ENCODE assay signal across 24 cellular contexts in genomic region chr12:48686615-48687334, GRCh38.
"Had no signal": no experiment of that assay in that cellular context is flagged by ENCODE, and none has a peak within 500 bp of the region (broad histone marks: within the 10 kb centered on the region; RNA-seq: fewer than 3 reads in every experiment).

No MANE protein-coding gene starts in this region.

- H3K27ac ChIP-seq: right atrium auricular region, spleen, thoracic aorta, upper lobe of right lung had no signal

- H3K4me3 ChIP-seq: right atrium auricular region, spleen, thoracic aorta, upper lobe of right lung had no signal

- H3K9me3 Mint-ChIP-seq: activated naive CD4-positive, alpha-beta T cell treated with anti-CD3 and anti-CD28 coated beads, Interleukin-2, amount 10 ng/mL, durations not matched to agents 7 days and 5 days; activated naive CD8-positive, alpha-beta T cell treated with anti-CD3 and anti-CD28 coated beads, Interleukin-2, amount 10 ng/mL, durations not matched to agents 7 days and 5 days; activated T-cell treated with anti-CD3 and anti-CD28 coated beads, Interleukin-2, amount 50 U/mL, for 72 hours; effector memory CD8-positive, alpha-beta T cell; mesothelial cell of epicardium; naive B cell had no signal

- H3K36me3 Mint-ChIP-seq: naive B cell had no signal

- FAIRE-seq: endothelial cell of umbilical vein, keratinocyte had no signal

- H3K27me3 Mint-ChIP-seq: activated naive CD8-positive, alpha-beta T cell treated with anti-CD3 and anti-CD28 coated beads, Interleukin-2, amount 10 ng/mL, durations not matched to agents 7 days and 5 days; effector memory CD8-positive, alpha-beta T cell; naive B cell had no signal

- H3K4me3 Mint-ChIP-seq: activated naive CD4-positive, alpha-beta T cell treated with anti-CD3 and anti-CD28 coated beads, Interleukin-2, amount 10 ng/mL, durations not matched to agents 7 days and 5 days; activated naive CD8-positive, alpha-beta T cell treated with anti-CD3 and anti-CD28 coated beads, Interleukin-2, amount 10 ng/mL, durations not matched to agents 7 days and 5 days; effector memory CD8-positive, alpha-beta T cell; mesothelial cell of epicardium had no signal

- H3K27me3 ChIP-seq: right atrium auricular region, spleen, upper lobe of right lung had no signal

- DNase-seq: activated CD4-positive, alpha-beta T cell treated with anti-CD3 and anti-CD28 coated beads for 4 hours; activated CD4-positive, alpha-beta T cell treated with anti-CD3 and anti-CD28 coated beads, Interleukin-2, amount 50 U/mL, for 4 hours; activated naive CD4-positive, alpha-beta T cell treated with anti-CD3 and anti-CD28 coated beads, Interleukin-2, amount 10 ng/mL, durations not matched to agents 7 days and 5 days; activated naive CD8-positive, alpha-beta T cell treated with anti-CD3 and anti-CD28 coated beads, Interleukin-2, amount 10 ng/mL, durations not matched to agents 7 days and 5 days; activated T-cell treated with anti-CD3 and anti-CD28 coated beads for 4 hours; activated T-cell treated with anti-CD3 and anti-CD28 coated beads, Interleukin-2, amount 50 U/mL, for 72 hours; caudate nucleus; cortex of kidney; effector memory CD8-positive, alpha-beta T cell; foreskin fibroblast; head of caudate nucleus; hippocampal formation; left cardiac atrium; mammary epithelial cell; naive B cell; spleen; stimulated activated naive CD8-positive, alpha-beta T cell treated with anti-CD3 and anti-CD28 coated beads, Interleukin-15, Interleukin-2, amounts not matched to agents 100 U/mL and 50 U/mL, for 24 hours; upper lobe of right lung had no signal

- H3K27ac Mint-ChIP-seq: activated naive CD4-positive, alpha-beta T cell treated with anti-CD3 and anti-CD28 coated beads, Interleukin-2, amount 10 ng/mL, durations not matched to agents 7 days and 5 days; activated naive CD8-positive, alpha-beta T cell treated with anti-CD3 and anti-CD28 coated beads, Interleukin-2, amount 10 ng/mL, durations not matched to agents 7 days and 5 days; mesothelial cell of epicardium had no signal

- ATAC-seq: effector memory CD8-positive, alpha-beta T cell; esophagus mucosa; left cardiac atrium; upper lobe of right lung had no signal

- H3K9me3 ChIP-seq: right atrium auricular region, spleen, thoracic aorta, upper lobe of right lung had no signal

- H3K36me3 ChIP-seq: right atrium auricular region, thoracic aorta had no signal
